ENCODE assay signal across 8 cellular contexts in the genomic region with DNA sequence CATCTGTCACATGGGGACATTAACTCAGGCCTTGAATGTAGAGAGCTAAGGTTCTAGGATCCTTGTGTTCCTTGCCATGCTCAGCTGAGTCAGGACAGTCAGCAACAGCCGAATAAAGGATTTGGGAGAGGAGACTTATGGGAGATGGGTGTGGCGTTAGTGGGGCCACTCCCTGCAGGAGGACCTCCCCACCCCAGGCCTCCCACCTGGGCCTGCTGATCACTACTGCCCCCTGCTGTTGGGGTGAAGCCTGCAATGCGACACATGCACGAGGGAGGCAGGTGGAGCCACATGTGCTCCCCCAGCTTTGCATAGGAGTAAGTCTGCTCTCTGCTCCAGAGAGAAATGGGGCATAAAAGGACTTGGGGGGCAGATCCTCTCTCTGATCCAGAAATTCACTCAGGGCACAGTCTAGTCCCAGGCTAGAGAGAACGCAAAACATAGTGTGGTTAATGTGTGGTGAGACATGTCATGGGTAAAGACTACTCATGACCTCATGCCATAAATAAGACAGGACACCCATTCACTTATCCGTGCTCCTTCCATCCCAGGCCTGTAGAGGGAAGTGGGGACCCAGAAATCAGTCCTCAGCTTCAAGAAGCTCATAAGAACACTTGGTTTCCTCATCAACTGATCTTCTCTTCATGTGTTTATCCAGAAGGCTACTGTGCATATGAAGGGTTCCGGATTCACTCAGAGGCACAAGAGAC. TPM values are rescaled to one million over a fixed set of nuclear protein-coding genes. Genes with fewer than 3 reads are reported as not detected.
A peak's percentile ranks its signal among the peaks of the same experiment; 100 is the strongest.
DNase-seq lines count a peak whose midpoint lies in the region; ATAC-seq, FAIRE-seq and TF ChIP-seq lines count a peak whose summit lies in the region.

No MANE protein-coding gene starts in this region.

- no peaks in the 10 kb centered on the region for H3K27me3 ChIP-seq in Caco-2 (replicated peaks; ENCODE audit: control insufficient read depth, insufficient read depth, low read length)
- no peaks in the 10 kb centered on the region for H3K27me3 ChIP-seq in left lung
- no peaks in the 10 kb centered on the region for H3K27me3 ChIP-seq in effector memory CD4-positive, alpha-beta T cell (replicated peaks; ENCODE audit: control insufficient read depth, insufficient read depth, low read length, poor library complexity, severe bottlenecking)

- POLR2A ChIA-PET in Caco-2 (lab: Charles Lee): no interaction called here
- POLR2A ChIA-PET in activated CD4-positive, alpha-beta memory T cell treated with anti-CD3 and anti-CD28 coated beads for 36 hours (lab: Charles Lee): no interaction called here

- no peak overlapping the region for H3K4me3 ChIP-seq in Caco-2 (ENCODE audit: low read depth, low read length)
- H3K4me3 ChIP-seq in left lung: no peak overlapping the region
- H3K4me3 ChIP-seq in foreskin fibroblast (ENCODE audit: low read depth in 1 of 2, low read length in 2 of 2): no peak overlapping the region
- no peak overlapping the region for H3K4me3 ChIP-seq in effector memory CD4-positive, alpha-beta T cell (ENCODE audit: insufficient read depth, low read depth, low read length, poor library complexity, severe bottlenecking)

- H3K27ac Mint-ChIP-seq in Caco-2 (ENCODE audit: unreplicated experiment) (no peak overlapping the region), HFFc6 (no peak overlapping the region)
- H3K27ac Mint-ChIP-seq in activated CD4-positive, alpha-beta memory T cell treated with anti-CD3 and anti-CD28 coated beads for 36 hours: no peak overlapping the region

- H3K27me3 Mint-ChIP-seq in Caco-2 (ENCODE audit: insufficient read depth, unreplicated experiment) (no peaks in the 10 kb centered on the region), HFFc6 (ENCODE audit: insufficient read depth) (no peaks in the 10 kb centered on the region)
- H3K27me3 Mint-ChIP-seq in activated CD4-positive, alpha-beta memory T cell treated with anti-CD3 and anti-CD28 coated beads for 36 hours: peaks cover 2% of the 10 kb centered on the region

- intact Hi-C loops in Caco-2 (cut with micrococcal nuclease; ENCODE audit: unreplicated experiment): loop anchor here (1.0 to 2.0 kb wide), 2 partner anchors 43 to 93 kb away; no protein-coding TSS in a partner anchor
- intact Hi-C loops in activated CD4-positive, alpha-beta memory T cell treated with anti-CD3 and anti-CD28 coated beads for 36 hours (cut with micrococcal nuclease): loop anchor here (10.0 kb wide), 1 partner anchor 95 kb away; no protein-coding TSS in a partner anchor
- intact Hi-C loops in left lung (cut with DNase I): no loop called here

- H3K36me3 ChIP-seq in Caco-2 (ENCODE audit: control insufficient read depth, insufficient read depth, low read length) (no peaks in the 10 kb centered on the region), left lung (no peaks in the 10 kb centered on the region)
- no peaks in the 10 kb centered on the region for H3K36me3 ChIP-seq in effector memory CD4-positive, alpha-beta T cell (ENCODE audit: control insufficient read depth, insufficient read depth, low read length)

- H3K4me1 ChIP-seq in Caco-2: no peaks in the 10 kb centered on the region
- no peaks in the 10 kb centered on the region for H3K4me1 ChIP-seq in left lung
- no peaks in the 10 kb centered on the region for H3K4me1 ChIP-seq in effector memory CD4-positive, alpha-beta T cell (ENCODE audit: control insufficient read depth, insufficient read depth, low read length, poor library complexity, severe bottlenecking)

- peak; percentile 70 for ATAC-seq in left lung

- H3K27ac ChIP-seq in left lung: no peak overlapping the region
- no peak overlapping the region for H3K27ac ChIP-seq in effector memory CD4-positive, alpha-beta T cell (ENCODE audit: insufficient read depth, low read length, poor library complexity, severe bottlenecking)

- no peak for FAIRE-seq in HTR-8/SVneo (lab: Jason Lieb, UNC)

- H3K9me3 ChIP-seq in Caco-2 (no peaks in the 10 kb centered on the region), left lung (no peaks in the 10 kb centered on the region)
- no peaks in the 10 kb centered on the region for H3K9me3 ChIP-seq in effector memory CD4-positive, alpha-beta T cell (ENCODE audit: control insufficient read depth, low read length)

- BruUV-seq in Caco-2 (replicated peaks; lab: Mats Ljungman, UMichigan): no TSS peak

- CTCF ChIA-PET in Caco-2 (lab: Charles Lee): interaction anchor here (0.6 to 1.0 kb wide), 2 partner anchors 18 to 42 kb away, joined by 3 read pairs; no protein-coding TSS in a partner anchor
- CTCF ChIA-PET in activated CD4-positive, alpha-beta memory T cell treated with anti-CD3 and anti-CD28 coated beads for 36 hours (lab: Charles Lee): no interaction called here

- H3K4me1 Mint-ChIP-seq in Caco-2 (ENCODE audit: low read depth, unreplicated experiment) (no peaks in the 10 kb centered on the region), HFFc6 (ENCODE audit: low read depth) (no peaks in the 10 kb centered on the region)
- H3K4me1 Mint-ChIP-seq in activated CD4-positive, alpha-beta memory T cell treated with anti-CD3 and anti-CD28 coated beads for 36 hours (ENCODE audit: low read depth): no peaks in the 10 kb centered on the region

- H3K36me3 Mint-ChIP-seq in Caco-2 (ENCODE audit: insufficient read depth, unreplicated experiment) (peaks cover 6% of the 10 kb centered on the region), HFFc6 (ENCODE audit: low read depth) (peaks cover 4% of the 10 kb centered on the region; the same call in 1 of the 2 replicates)
- no peaks in the 10 kb centered on the region for H3K36me3 Mint-ChIP-seq in activated CD4-positive, alpha-beta memory T cell treated with anti-CD3 and anti-CD28 coated beads for 36 hours

- TF ChIP-seq CTCF in Caco-2 (IDR thresholded peaks at IDR 0.05; ENCODE audit: insufficient read depth in 1 of 2, low read depth in 1 of 2, low read length in 1 of 2, severe bottlenecking in 1 of 2, unreplicated experiment in 1 of 2) (peak; percentile 40 to 51), HFFc6 (IDR thresholded peaks at IDR 0.05) (peak; percentile 13; the same call in 1 of the 2 replicates), left lung (IDR thresholded peaks at IDR 0.05) (no peak), foreskin fibroblast (IDR thresholded peaks at IDR 0.05; ENCODE audit: low read depth, low read length) (no peak)

- DNase-seq in Caco-2 (peak; percentile 53 to 68), HFFc6 (no peak), left lung (no peak), foreskin fibroblast (no peak), HTR-8/SVneo (ENCODE audit: insufficient read length, low spot score) (no peak), SK-N-DZ (ENCODE audit: low spot score) (no peak)
- peak; percentile 34 for DNase-seq in activated CD4-positive, alpha-beta memory T cell treated with anti-CD3 and anti-CD28 coated beads for 36 hours
- no peak for DNase-seq in effector memory CD4-positive, alpha-beta T cell

- H3K9me3 Mint-ChIP-seq in Caco-2 (ENCODE audit: unreplicated experiment) (no peaks in the 10 kb centered on the region), HFFc6 (peaks cover 41% of the 10 kb centered on the region)
- no peaks in the 10 kb centered on the region for H3K9me3 Mint-ChIP-seq in activated CD4-positive, alpha-beta memory T cell treated with anti-CD3 and anti-CD28 coated beads for 36 hours

- no peak overlapping the region for H3K4me3 Mint-ChIP-seq in Caco-2 (ENCODE audit: unreplicated experiment)
- H3K4me3 Mint-ChIP-seq in HFFc6: no peak overlapping the region
- no peak overlapping the region for H3K4me3 Mint-ChIP-seq in activated CD4-positive, alpha-beta memory T cell treated with anti-CD3 and anti-CD28 coated beads for 36 hours

RNA-seq across cellular contexts. Expression of gene RBP1, which starts 19.4 kb away (rescaled TPM):
- total RNA-seq in Caco-2 (2022) (6.1 and 6.4 TPM in 2 replicates), left lung (10 to 100 TPM; 14.1 to 27.6 TPM)
- total RNA-seq in HFFc6 (2021; fragmentation: NEBNext Ultra II Directional; extraction: Animal tissue kit (Norgen Biotek cat#: 25700)): not detected
- total RNA-seq in activated CD4-positive, alpha-beta memory T cell treated with anti-CD3 and anti-CD28 coated beads for 36 hours: not detected
- 37.1 and 45.2 TPM in 2 replicates for polyA plus RNA-seq in SK-N-DZ (2014; cell fraction: cytosol; rRNA removed)
- polyA plus RNA-seq in SK-N-DZ (2014; cell fraction: nucleus; rRNA removed): 25.7 and 29.8 TPM in 2 replicates

RNA-seq across cellular contexts. Expression of gene RBP2, which starts 43.9 kb away (rescaled TPM):
- 26.9 and 28.0 TPM in 2 replicates for total RNA-seq in Caco-2 (2022)
- not detected for total RNA-seq in HFFc6 (2021; fragmentation: NEBNext Ultra II Directional; extraction: Animal tissue kit (Norgen Biotek cat#: 25700))
- total RNA-seq in activated CD4-positive, alpha-beta memory T cell treated with anti-CD3 and anti-CD28 coated beads for 36 hours: not detected
- 1 to 10 TPM in 1 of 2 donors, not detected in 1; 9.3 TPM for total RNA-seq in left lung
- not detected in 2 replicates for polyA plus RNA-seq in SK-N-DZ (2014; cell fraction: cytosol; rRNA removed)
- not detected in 2 replicates for polyA plus RNA-seq in SK-N-DZ (2014; cell fraction: nucleus; rRNA removed)

Comparison
In these comparisons a context has a peak if more than half of its experiments do, and no peak if none do; other contexts are left out.
1. DNase-seq: peak in Caco-2 (2 of 2) and activated CD4-positive, alpha-beta memory T cell treated with anti-CD3 and anti-CD28 coated beads for 36 hours (single experiment); none in HFFc6 (single experiment), left lung (0 of 2), foreskin fibroblast (0 of 2), HTR-8/SVneo (single experiment), SK-N-DZ (single experiment) and effector memory CD4-positive, alpha-beta T cell (0 of 3).
2. CTCF ChIP-seq: peak in Caco-2 (2 of 2) and HFFc6 (single experiment); none in left lung (0 of 2) and foreskin fibroblast (single experiment).
3. intact Hi-C loops: an anchor here in Caco-2 (1.0 to 2.0 kb wide) and activated CD4-positive, alpha-beta memory T cell treated with anti-CD3 and anti-CD28 coated beads for 36 hours (10.0 kb wide); none called in left lung.